In the genomic region with DNA sequence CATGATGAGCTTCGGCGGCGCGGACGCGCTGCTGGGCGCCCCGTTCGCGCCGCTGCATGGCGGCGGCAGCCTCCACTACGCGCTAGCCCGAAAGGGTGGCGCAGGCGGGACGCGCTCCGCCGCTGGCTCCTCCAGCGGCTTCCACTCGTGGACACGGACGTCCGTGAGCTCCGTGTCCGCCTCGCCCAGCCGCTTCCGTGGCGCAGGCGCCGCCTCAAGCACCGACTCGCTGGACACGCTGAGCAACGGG, we compare ENCODE assay signal across 14 cellular contexts. TPM values are rescaled to one million over a fixed set of nuclear protein-coding genes. Genes with fewer than 3 reads are reported as not detected.
DNase-seq lines count a peak whose midpoint lies in the region; ATAC-seq and TF ChIP-seq lines count a peak whose summit lies in the region.
"Had no signal": no experiment of that assay in that cellular context is flagged by ENCODE, and none has a peak within 500 bp of the region (broad histone marks: within the 10 kb centered on the region; RNA-seq: fewer than 3 reads in every experiment).

No MANE protein-coding gene starts in this region.

- no peak overlapping the region for H3K4me3 Mint-ChIP-seq in T-helper 2 cell treated with Interferon-gamma antibody and Interleukin-4, amounts not matched to agents 5 μg/mL and 100 μg/mL, for 36 hours

- H3K4me1 ChIP-seq in BE2C (peaks cover 33% of the 10 kb centered on the region), hepatocyte (ENCODE audit: insufficient read depth) (peaks cover 14% of the 10 kb centered on the region), rectal smooth muscle tissue (ENCODE audit: control insufficient read depth, insufficient read depth, low read length) (peaks cover 3% of the 10 kb centered on the region)

- no peaks in the 10 kb centered on the region for H4K20me1 ChIP-seq in hepatocyte (ENCODE audit: insufficient read depth, poor library complexity, severe bottlenecking)

- no peaks in the 10 kb centered on the region for H3K9me2 ChIP-seq in hepatocyte (replicated peaks; ENCODE audit: insufficient read depth)

- H3K27me3 Mint-ChIP-seq in T-helper 2 cell treated with Interferon-gamma antibody and Interleukin-4, amounts not matched to agents 5 μg/mL and 100 μg/mL, for 36 hours (ENCODE audit: low read depth), result peaks cover 38% of the 10 kb centered on the region

- H3K4me3 ChIP-seq in BE2C (ENCODE audit: low read depth, low read length) (peak overlapping the region; percentile 45), SK-N-MC (peak overlapping the region; percentile 38), hepatocyte (no peak overlapping the region), rectal smooth muscle tissue (ENCODE audit: low read length) (peak overlapping the region; percentile 27)

- H2AFZ ChIP-seq in hepatocyte, result no peak overlapping the region

- H3K9ac ChIP-seq in SK-N-MC (ENCODE audit: insufficient read length), result no peak overlapping the region
- H3K9ac ChIP-seq in rectal smooth muscle tissue (ENCODE audit: low read length), result no peak overlapping the region

- H3K36me3 ChIP-seq in BE2C (no peaks in the 10 kb centered on the region), SK-N-MC (ENCODE audit: insufficient read depth, low read length) (no peaks in the 10 kb centered on the region), hepatocyte (replicated peaks; ENCODE audit: insufficient read depth, low read depth) (no peaks in the 10 kb centered on the region), rectal smooth muscle tissue (ENCODE audit: control insufficient read depth, insufficient read depth, low read length) (no peaks in the 10 kb centered on the region)
- H3K36me3 ChIP-seq: pancreas had no signal

- H3K27ac ChIP-seq in SK-N-MC (no peak overlapping the region), hepatocyte (no peak overlapping the region), rectal smooth muscle tissue (ENCODE audit: low read depth, low read length) (no peak overlapping the region)
- H3K27ac ChIP-seq: C4-2B, pancreas had no signal

- TF ChIP-seq CTCF in BE2C (IDR thresholded peaks at IDR 0.05; ENCODE audit: low read depth, low read length) (no peak), hepatocyte (IDR thresholded peaks at IDR 0.05; ENCODE audit: poor library complexity) (no peak)

- WGBS in hepatocyte (ENCODE audit: low lambda C conversion rate, missing lambda C conversion rate), result 10% methylated on average over 36 of the region's 39 CpGs

- no peak overlapping the region for H3K27ac Mint-ChIP-seq in T-helper 2 cell treated with Interferon-gamma antibody and Interleukin-4, amounts not matched to agents 5 μg/mL and 100 μg/mL, for 36 hours
- H3K27ac Mint-ChIP-seq: activated CD8-positive, alpha-beta memory T cell treated with anti-CD3 and anti-CD28 coated beads, Interleukin-2, amount 10 ng/mL, durations not matched to agents 7 days and 5 days; mesothelial cell of epicardium had no signal

- ATAC-seq in GM18498 (IDR thresholded peaks at IDR 0.05; ENCODE audit: unreplicated experiment), result no peak

- no peaks in the 10 kb centered on the region for H3K9me3 Mint-ChIP-seq in T-helper 2 cell treated with Interferon-gamma antibody and Interleukin-4, amounts not matched to agents 5 μg/mL and 100 μg/mL, for 36 hours
- H3K9me3 Mint-ChIP-seq: activated naive CD4-positive, alpha-beta T cell treated with anti-CD3 and anti-CD28 coated beads, Interleukin-2, amount 10 ng/mL, durations not matched to agents 7 days and 5 days; mesothelial cell of epicardium had no signal

- DNase-seq in BE2C (no peak), SK-N-MC (ENCODE audit: low read depth, low spot score) (no peak), hepatocyte (ENCODE audit: low spot score) (no peak), RKO (ENCODE audit: low spot score) (no peak), NCI-H82 (lab: John Stamatoyannopoulos, UW) (no peak)
- no peak for DNase-seq in T-helper 2 cell treated with Interferon-gamma antibody and Interleukin-4, amounts not matched to agents 5 μg/mL and 100 μg/mL, for 36 hours (ENCODE audit: low spot score)
- DNase-seq: MM.1S had no signal

- peaks cover 22% of the 10 kb centered on the region for H3K27me3 ChIP-seq in BE2C
- H3K27me3 ChIP-seq in hepatocyte, result peaks cover 60% of the 10 kb centered on the region
- peaks cover 35% of the 10 kb centered on the region for H3K27me3 ChIP-seq in rectal smooth muscle tissue (ENCODE audit: control insufficient read depth, insufficient read depth, low read length)

- H3K36me3 Mint-ChIP-seq in T-helper 2 cell treated with Interferon-gamma antibody and Interleukin-4, amounts not matched to agents 5 μg/mL and 100 μg/mL, for 36 hours (ENCODE audit: low read depth), result peaks cover 1% of the 10 kb centered on the region
- H3K36me3 Mint-ChIP-seq: mesothelial cell of epicardium had no signal

- no peaks in the 10 kb centered on the region for H3K79me2 ChIP-seq in hepatocyte

- peaks cover 12% of the 10 kb centered on the region for H3K4me1 Mint-ChIP-seq in T-helper 2 cell treated with Interferon-gamma antibody and Interleukin-4, amounts not matched to agents 5 μg/mL and 100 μg/mL, for 36 hours (ENCODE audit: low read depth)

- H3K9me3 ChIP-seq in BE2C, result peaks cover 12% of the 10 kb centered on the region
- H3K9me3 ChIP-seq in SK-N-MC (ENCODE audit: low read depth, low read length), result no peaks in the 10 kb centered on the region
- no peaks in the 10 kb centered on the region for H3K9me3 ChIP-seq in hepatocyte (ENCODE audit: low read depth)
- H3K9me3 ChIP-seq: pancreas had no signal

- peak overlapping the region; percentile 75 for H3K4me2 ChIP-seq in hepatocyte

RNA-seq across cellular contexts. Expression of a gene that starts 0.2 kb away (rescaled TPM):
- polyA plus RNA-seq in BE2C (2012; ENCODE audit: insufficient read depth, insufficient read length, low read depth), result 119 TPM
- total RNA-seq in hepatocyte, result 0.03 and 0.08 TPM in 2 replicates
- 0.98 TPM in 1 of 2 replicates, not detected in the other for polyA plus RNA-seq in hepatocyte

RNA-seq across cellular contexts. Expression of a gene that starts 41.8 kb away (rescaled TPM):
- polyA plus RNA-seq in BE2C (2012; ENCODE audit: insufficient read depth, insufficient read length, low read depth), result 0.29 TPM
- not detected in 2 replicates for total RNA-seq in hepatocyte
- not detected in 2 replicates for polyA plus RNA-seq in hepatocyte
- total RNA-seq: activated CD8-positive, alpha-beta memory T cell treated with anti-CD3 and anti-CD28 coated beads, Interleukin-2, amount 10 ng/mL, durations not matched to agents 7 days and 5 days; pancreas had no signal
